ENCODE assay signal across 8 cellular contexts in the genomic region with DNA sequence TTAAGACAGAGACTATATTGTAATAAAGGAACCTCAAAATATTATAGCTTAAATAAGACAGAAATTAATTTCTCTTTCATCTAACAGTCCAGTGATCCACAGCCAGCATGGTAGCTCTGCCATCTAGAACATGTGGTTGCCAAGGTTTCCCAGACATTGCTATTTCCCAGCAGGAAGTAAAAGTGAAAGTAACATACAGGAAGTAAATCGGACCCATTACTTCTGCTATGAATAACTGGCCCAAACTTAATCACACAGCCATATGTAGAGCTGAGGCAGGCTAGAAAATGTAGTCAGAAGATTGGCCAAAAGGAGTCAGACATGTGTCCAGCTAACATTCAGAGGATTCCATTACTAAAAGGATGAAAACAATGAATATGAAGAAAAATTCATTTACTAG.
DNase-seq lines count a peak whose midpoint lies in the region; ATAC-seq, FAIRE-seq and TF ChIP-seq lines count a peak whose summit lies in the region.

No MANE protein-coding gene starts in this region.

- no TSS peak for BruUV-seq in MCF 10A (replicated peaks; lab: Mats Ljungman, UMichigan)

- no peak for FAIRE-seq in GM12891 (lab: Jason Lieb, UNC)

- POLR2A ChIA-PET in MCF 10A (lab: Yijun Ruan, JAX) = no interaction called here
- POLR2A ChIA-PET in activated CD8-positive, alpha-beta T cell treated with anti-CD3 and anti-CD28 coated beads for 36 hours (lab: Charles Lee) = no interaction called here

- no peak for ATAC-seq in upper lobe of right lung
- ATAC-seq in activated CD8-positive, alpha-beta T cell treated with anti-CD3 and anti-CD28 coated beads for 36 hours = no peak

- no peaks in the 10 kb centered on the region for H4K20me1 ChIP-seq in Karpas-422 (ENCODE audit: insufficient read depth, low read depth, low read length)

- H3K9ac ChIP-seq in Karpas-422 (ENCODE audit: low read length) = peak overlapping the region; percentile 16; the same call in 1 of the 2 replicates

- H3K9me3 Mint-ChIP-seq in MCF 10A (ENCODE audit: unreplicated experiment) = peaks cover 1% of the 10 kb centered on the region
- H3K9me3 Mint-ChIP-seq in activated CD8-positive, alpha-beta T cell treated with anti-CD3 and anti-CD28 coated beads for 36 hours = peaks cover 5% of the 10 kb centered on the region

- H3K27ac Mint-ChIP-seq in MCF 10A (ENCODE audit: low read depth, unreplicated experiment) = peak overlapping the region; percentile 47
- no peak overlapping the region for H3K27ac Mint-ChIP-seq in activated CD8-positive, alpha-beta T cell treated with anti-CD3 and anti-CD28 coated beads for 36 hours

- peak overlapping the region; percentile 55 for H3K4me3 Mint-ChIP-seq in MCF 10A (ENCODE audit: unreplicated experiment)
- H3K4me3 Mint-ChIP-seq in activated CD8-positive, alpha-beta T cell treated with anti-CD3 and anti-CD28 coated beads for 36 hours = no peak overlapping the region

- peaks cover 6% of the 10 kb centered on the region for H3K4me1 Mint-ChIP-seq in MCF 10A (ENCODE audit: insufficient read depth, unreplicated experiment)
- H3K4me1 Mint-ChIP-seq in activated CD8-positive, alpha-beta T cell treated with anti-CD3 and anti-CD28 coated beads for 36 hours (ENCODE audit: low read depth) = peaks cover 2% of the 10 kb centered on the region

- no peaks in the 10 kb centered on the region for H3K79me2 ChIP-seq in Karpas-422 (ENCODE audit: low read length)

- H3K4me2 ChIP-seq in Karpas-422 (ENCODE audit: low read depth, low read length, poor library complexity, severe bottlenecking) = peak overlapping the region; percentile 65

- no peaks in the 10 kb centered on the region for H3K9me2 ChIP-seq in Karpas-422 (replicated peaks; ENCODE audit: insufficient read depth, low read length)

- H3K4me1 ChIP-seq in breast epithelium (no peaks in the 10 kb centered on the region), Karpas-422 (ENCODE audit: low read length) (peaks cover 14% of the 10 kb centered on the region), upper lobe of right lung (no peaks in the 10 kb centered on the region)

- intact Hi-C loops in MCF 10A (cut with micrococcal nuclease) (no loop called here), breast epithelium (cut with DNase I; ENCODE audit: low total_unique reads) (no loop called here), upper lobe of right lung (cut with DNase I) (no loop called here)
- intact Hi-C loops in activated CD8-positive, alpha-beta T cell treated with anti-CD3 and anti-CD28 coated beads for 36 hours (cut with micrococcal nuclease) = no loop called here

- H3K36me3 ChIP-seq in breast epithelium (no peaks in the 10 kb centered on the region), Karpas-422 (ENCODE audit: insufficient read depth, low read length) (no peaks in the 10 kb centered on the region), upper lobe of right lung (no peaks in the 10 kb centered on the region)

- DNase-seq in MCF 10A (ENCODE audit: unreplicated experiment) = peak; percentile 21
- DNase-seq in breast epithelium (ENCODE audit: low spot score in 2 of 2) = no peak
- DNase-seq in Karpas-422 = peak; percentile 80
- peak; percentile 5 for DNase-seq in astrocyte of the cerebellum (ENCODE audit: low read depth)
- DNase-seq in upper lobe of right lung = no peak
- DNase-seq in GM12891 (ENCODE audit: insufficient read length, low spot score) = no peak
- no peak for DNase-seq in islet precursor cell
- no peak for DNase-seq in activated CD8-positive, alpha-beta T cell treated with anti-CD3 and anti-CD28 coated beads for 36 hours

- H3K36me3 Mint-ChIP-seq in MCF 10A (ENCODE audit: insufficient read depth, unreplicated experiment) = no peaks in the 10 kb centered on the region
- H3K36me3 Mint-ChIP-seq in activated CD8-positive, alpha-beta T cell treated with anti-CD3 and anti-CD28 coated beads for 36 hours (ENCODE audit: low read depth) = no peaks in the 10 kb centered on the region

- no peak for TF ChIP-seq CTCF in MCF 10A (IDR thresholded peaks at IDR 0.05; ENCODE audit: unreplicated experiment)
- TF ChIP-seq CTCF in breast epithelium (IDR thresholded peaks at IDR 0.05) = no peak
- TF ChIP-seq CTCF in astrocyte of the cerebellum (IDR thresholded peaks at IDR 0.05; ENCODE audit: low read depth, low read length, missing control alignments) = no peak
- no peak for TF ChIP-seq CTCF in upper lobe of right lung (IDR thresholded peaks at IDR 0.05)
- no peak for TF ChIP-seq CTCF in activated CD8-positive, alpha-beta T cell treated with anti-CD3 and anti-CD28 coated beads for 36 hours (IDR thresholded peaks at IDR 0.05)

- H3K27me3 Mint-ChIP-seq in MCF 10A (ENCODE audit: insufficient read depth, unreplicated experiment) = no peaks in the 10 kb centered on the region
- peaks cover 7% of the 10 kb centered on the region for H3K27me3 Mint-ChIP-seq in activated CD8-positive, alpha-beta T cell treated with anti-CD3 and anti-CD28 coated beads for 36 hours

- CTCF ChIA-PET in MCF 10A (lab: Yijun Ruan, JAX) = interaction anchor here (0.6 to 1.2 kb wide), 2 partner anchors 28 to 32 kb away, joined by 4 to 5 read pairs; no protein-coding TSS in a partner anchor
- CTCF ChIA-PET in activated CD8-positive, alpha-beta T cell treated with anti-CD3 and anti-CD28 coated beads for 36 hours (lab: Charles Lee) = no interaction called here

- in situ Hi-C loops in astrocyte of the cerebellum (cut with HindIII; ENCODE audit: low sequenced_read_pairs) = no loop called here

- H3K27me3 ChIP-seq in breast epithelium (peaks cover 0 to 3% of the 10 kb centered on the region in 2 donors), Karpas-422 (ENCODE audit: low read length) (no peaks in the 10 kb centered on the region), upper lobe of right lung (peaks cover 4% of the 10 kb centered on the region)

- H3K27ac ChIP-seq in breast epithelium (no peak overlapping the region), Karpas-422 (ENCODE audit: low read length) (no peak overlapping the region), upper lobe of right lung (no peak overlapping the region)

- TF ChIP-seq POLR2A in breast epithelium (IDR thresholded peaks at IDR 0.05) = no peak
- no peak for TF ChIP-seq POLR2A in GM12891 (IDR thresholded peaks at IDR 0.05; ENCODE audit: low read depth, low read length)

- H3K4me3 ChIP-seq in breast epithelium = peak overlapping the region in 1 of 3 donors; percentile 27
- H3K4me3 ChIP-seq in Karpas-422 (ENCODE audit: low read length) = peak overlapping the region; percentile 44
- no peak overlapping the region for H3K4me3 ChIP-seq in astrocyte of the cerebellum (ENCODE audit: low read depth, low read length)
- peak overlapping the region; percentile 3 for H3K4me3 ChIP-seq in upper lobe of right lung

- peak overlapping the region; percentile 88 for H2AFZ ChIP-seq in Karpas-422 (ENCODE audit: low read length)

- peaks cover 0 to 5% of the 10 kb centered on the region in 2 donors for H3K9me3 ChIP-seq in breast epithelium
- H3K9me3 ChIP-seq in Karpas-422 (ENCODE audit: low read length) = no peaks in the 10 kb centered on the region
- H3K9me3 ChIP-seq in upper lobe of right lung = no peaks in the 10 kb centered on the region

TF ChIP-seq in GM12891, 5 proteins besides CTCF, POLR2A, EP300 and RAD21:
- TF ChIP-seq SPI1 (IDR thresholded peaks at IDR 0.05; ENCODE audit: low read depth, low read length) (no peak), PAX5 (IDR thresholded peaks at IDR 0.05; ENCODE audit: insufficient read depth, low read length, severe bottlenecking) (no peak), POLR2AphosphoS5 (IDR thresholded peaks at IDR 0.05; ENCODE audit: low read depth, low read length) (no peak), POU2F2 (IDR thresholded peaks at IDR 0.05; ENCODE audit: low read depth, low read length) (no peak), TAF1 (IDR thresholded peaks at IDR 0.05; ENCODE audit: low read depth, low read length) (no peak)
TF ChIP-seq in GM12891: peak in this region for 0.

Comparison
In these comparisons a context has a peak if more than half of its experiments do, and no peak if none do; other contexts are left out.
1. DNase-seq: peak in MCF 10A (single experiment), Karpas-422 (single experiment) and astrocyte of the cerebellum (single experiment); none in breast epithelium (0 of 2), upper lobe of right lung (single experiment), GM12891 (single experiment), islet precursor cell (single experiment) and activated CD8-positive, alpha-beta T cell treated with anti-CD3 and anti-CD28 coated beads for 36 hours (single experiment).